ENCODE assay signal across 26 cellular contexts in the genomic region with DNA sequence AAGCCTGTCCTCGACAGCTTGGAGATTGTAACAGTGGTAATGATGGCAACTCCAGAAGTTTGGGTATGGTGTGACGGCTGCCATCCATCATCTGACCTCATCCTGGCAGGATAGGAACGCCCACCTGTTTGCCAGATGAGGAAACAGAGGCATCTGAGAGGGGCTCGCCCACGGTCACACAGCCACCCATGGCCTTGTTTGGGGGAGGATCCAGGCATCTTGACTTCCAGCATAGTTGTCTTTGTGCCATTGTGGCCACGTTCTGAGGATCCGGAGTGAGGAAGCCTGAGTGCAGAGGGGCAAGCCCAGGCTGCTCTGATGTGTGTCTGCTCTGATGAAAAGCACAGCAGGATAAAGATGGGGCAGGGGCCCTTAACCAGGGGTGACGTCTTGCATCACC. TPM values are rescaled to one million over a fixed set of nuclear protein-coding genes. Genes with fewer than 3 reads are reported as not detected.
DNase-seq lines count a peak whose midpoint lies in the region; ATAC-seq and TF ChIP-seq lines count a peak whose summit lies in the region.
"Had no signal": no experiment of that assay in that cellular context is flagged by ENCODE, and none has a peak within 500 bp of the region (broad histone marks: within the 10 kb centered on the region; RNA-seq: fewer than 3 reads in every experiment).

No MANE protein-coding gene starts in this region.

- TF ChIP-seq EP300 in suprapubic skin (IDR thresholded peaks at IDR 0.05): no peak

- no peak for TF ChIP-seq POLR2A in suprapubic skin (IDR thresholded peaks at IDR 0.05)

- peaks cover 3% of the 10 kb centered on the region for H3K36me3 Mint-ChIP-seq in activated CD4-positive, alpha-beta T cell treated with anti-CD3 and anti-CD28 coated beads, Interleukin-2, amount 10 ng/mL, durations not matched to agents 7 days and 5 days (ENCODE audit: low read depth)
- no peaks in the 10 kb centered on the region for H3K36me3 Mint-ChIP-seq in activated T-helper 17 cell treated with anti-CD3 and anti-CD28 coated beads, Interleukin-2, amount 50 U/mL, for 72 hours (ENCODE audit: low read depth)
- no peaks in the 10 kb centered on the region for H3K36me3 Mint-ChIP-seq in CD4-positive, alpha-beta T cell (ENCODE audit: low read depth)
- H3K36me3 Mint-ChIP-seq: activated naive CD8-positive, alpha-beta T cell; brain had no signal

- peak overlapping the region; percentile 7 for H3K27ac Mint-ChIP-seq in activated CD4-positive, alpha-beta T cell treated with anti-CD3 and anti-CD28 coated beads, Interleukin-2, amount 10 ng/mL, durations not matched to agents 7 days and 5 days
- peak overlapping the region; percentile 32 for H3K27ac Mint-ChIP-seq in activated T-helper 17 cell treated with anti-CD3 and anti-CD28 coated beads, Interleukin-2, amount 50 U/mL, for 72 hours
- no peak overlapping the region for H3K27ac Mint-ChIP-seq in CD4-positive, alpha-beta T cell
- H3K27ac Mint-ChIP-seq: activated naive CD8-positive, alpha-beta T cell; stimulated activated naive CD8-positive, alpha-beta T cell treated with anti-CD3 and anti-CD28 coated beads, Interleukin-15, Interleukin-2, amounts not matched to agents 100 ng/mL and 50 ng/mL, for 24 hours had no signal

- H3K4me3 ChIP-seq in suprapubic skin: no peak overlapping the region
- H3K4me3 ChIP-seq: BLaER1 had no signal

- POLR2A ChIA-PET in activated CD4-positive, alpha-beta T cell treated with anti-CD3 and anti-CD28 coated beads, Interleukin-2, amount 10 ng/mL, durations not matched to agents 7 days and 5 days (lab: Charles Lee): no interaction called here
- POLR2A ChIA-PET in CD4-positive, alpha-beta T cell (lab: Charles Lee): no interaction called here

- H3K9me3 ChIP-seq in suprapubic skin: no peaks in the 10 kb centered on the region
- H3K9me3 ChIP-seq in CD4-positive, alpha-beta T cell (ENCODE audit: control insufficient read depth, low read length): no peaks in the 10 kb centered on the region
- H3K9me3 ChIP-seq: BLaER1 had no signal

- no peaks in the 10 kb centered on the region for H3K9me3 Mint-ChIP-seq in activated CD4-positive, alpha-beta T cell treated with anti-CD3 and anti-CD28 coated beads, Interleukin-2, amount 10 ng/mL, durations not matched to agents 7 days and 5 days
- no peaks in the 10 kb centered on the region for H3K9me3 Mint-ChIP-seq in activated T-helper 17 cell treated with anti-CD3 and anti-CD28 coated beads, Interleukin-2, amount 50 U/mL, for 72 hours
- no peaks in the 10 kb centered on the region for H3K9me3 Mint-ChIP-seq in CD4-positive, alpha-beta T cell
- H3K9me3 Mint-ChIP-seq: nephron; stimulated activated naive CD8-positive, alpha-beta T cell treated with anti-CD3 and anti-CD28 coated beads, Interleukin-15, Interleukin-2, amounts not matched to agents 100 ng/mL and 50 ng/mL, for 24 hours had no signal

- no peak for TF ChIP-seq CTCF in suprapubic skin (IDR thresholded peaks at IDR 0.05)
- no peak for TF ChIP-seq CTCF in CD4-positive, alpha-beta T cell (IDR thresholded peaks at IDR 0.05)

- no peak for DNase-seq in activated CD4-positive, alpha-beta T cell treated with anti-CD3 and anti-CD28 coated beads, Interleukin-2, amount 10 ng/mL, durations not matched to agents 7 days and 5 days
- DNase-seq in activated CD4-positive, alpha-beta T cell treated with anti-CD3 and anti-CD28 coated beads, Interleukin-2, amount 50 U/mL, for 4 hours: no peak
- DNase-seq in mesenteric fat pad (ENCODE audit: low spot score): peak; percentile 82
- peak; percentile 62 to 76 for DNase-seq in suprapubic skin (ENCODE audit: low spot score in 2 of 2)
- DNase-seq in CD4-positive, alpha-beta T cell: no peak
- no peak for DNase-seq in NCI-H1436 treated with DMSO at 0.1 percent for 48 hours (lab: John Stamatoyannopoulos, UW)
- DNase-seq: activated CD4-positive, alpha-beta T cell treated with anti-CD3 and anti-CD28 coated beads for 1 hour; hypothalamus; Karpas-422; mesendoderm; NCI-H1092; NCI-H2029 treated with DMSO at 0.1 percent for 48 hours; NCI-H510A; NK-92 treated with Interleukin-12 subunit alpha and Interleukin-12 subunit beta, amount 100 ng/mL, for 24 hours; stimulated activated CD4-positive, alpha-beta T cell treated with anti-CD3 and anti-CD28 coated beads, Interleukin-2, amount 100 ng/mL, for 48 hours had no signal

- no peaks in the 10 kb centered on the region for H3K27me3 Mint-ChIP-seq in activated CD4-positive, alpha-beta T cell treated with anti-CD3 and anti-CD28 coated beads, Interleukin-2, amount 10 ng/mL, durations not matched to agents 7 days and 5 days
- no peaks in the 10 kb centered on the region for H3K27me3 Mint-ChIP-seq in activated T-helper 17 cell treated with anti-CD3 and anti-CD28 coated beads, Interleukin-2, amount 50 U/mL, for 72 hours
- no peaks in the 10 kb centered on the region for H3K27me3 Mint-ChIP-seq in CD4-positive, alpha-beta T cell
- H3K27me3 Mint-ChIP-seq: activated naive CD8-positive, alpha-beta T cell; stimulated activated naive CD8-positive, alpha-beta T cell treated with anti-CD3 and anti-CD28 coated beads, Interleukin-15, Interleukin-2, amounts not matched to agents 100 ng/mL and 50 ng/mL, for 24 hours had no signal

- no peaks in the 10 kb centered on the region for H3K27me3 ChIP-seq in suprapubic skin
- no peaks in the 10 kb centered on the region for H3K27me3 ChIP-seq in CD4-positive, alpha-beta T cell (ENCODE audit: control insufficient read depth, insufficient read depth, low read length)
- H3K27me3 ChIP-seq: BLaER1 had no signal

- peaks cover 30% of the 10 kb centered on the region for H3K4me1 ChIP-seq in suprapubic skin

- peaks cover 45% of the 10 kb centered on the region for H3K4me1 Mint-ChIP-seq in activated CD4-positive, alpha-beta T cell treated with anti-CD3 and anti-CD28 coated beads, Interleukin-2, amount 10 ng/mL, durations not matched to agents 7 days and 5 days
- peaks cover 13% of the 10 kb centered on the region for H3K4me1 Mint-ChIP-seq in activated T-helper 17 cell treated with anti-CD3 and anti-CD28 coated beads, Interleukin-2, amount 50 U/mL, for 72 hours
- H3K4me1 Mint-ChIP-seq in CD4-positive, alpha-beta T cell (ENCODE audit: low read depth): peaks cover 34% of the 10 kb centered on the region

- ATAC-seq in activated T-helper 17 cell treated with anti-CD3 and anti-CD28 coated beads, Interleukin-2, amount 50 U/mL, for 72 hours (replicated peaks): no peak
- no peak for ATAC-seq in GM21381 (IDR thresholded peaks at IDR 0.05; ENCODE audit: unreplicated experiment)
- ATAC-seq in CD4-positive, alpha-beta T cell (ENCODE audit: poor library complexity): no peak
- ATAC-seq: HCT116 had no signal

- 44% methylated on average over 7 of the region's 8 CpGs for WGBS in suprapubic skin

- peaks cover 3% of the 10 kb centered on the region for H3K36me3 ChIP-seq in suprapubic skin
- H3K36me3 ChIP-seq: BLaER1 had no signal

- H3K27ac ChIP-seq in suprapubic skin: peak overlapping the region; percentile 52
- no peak overlapping the region for H3K27ac ChIP-seq in CD4-positive, alpha-beta T cell (ENCODE audit: low read depth, low read length)
- H3K27ac ChIP-seq: 22Rv1, BLaER1 had no signal

- intact Hi-C loops in CD4-positive, alpha-beta T cell (cut with DNase I, micrococcal nuclease): no loop called here

- H3K4me3 Mint-ChIP-seq in activated CD4-positive, alpha-beta T cell treated with anti-CD3 and anti-CD28 coated beads, Interleukin-2, amount 10 ng/mL, durations not matched to agents 7 days and 5 days: no peak overlapping the region
- H3K4me3 Mint-ChIP-seq in activated T-helper 17 cell treated with anti-CD3 and anti-CD28 coated beads, Interleukin-2, amount 50 U/mL, for 72 hours: no peak overlapping the region
- no peak overlapping the region for H3K4me3 Mint-ChIP-seq in CD4-positive, alpha-beta T cell
- H3K4me3 Mint-ChIP-seq: activated naive CD8-positive, alpha-beta T cell; brain; nephron; stimulated activated naive CD8-positive, alpha-beta T cell treated with anti-CD3 and anti-CD28 coated beads, Interleukin-15, Interleukin-2, amounts not matched to agents 100 ng/mL and 50 ng/mL, for 24 hours had no signal

- CTCF ChIA-PET in activated CD4-positive, alpha-beta T cell treated with anti-CD3 and anti-CD28 coated beads, Interleukin-2, amount 10 ng/mL, durations not matched to agents 7 days and 5 days (lab: Charles Lee): no interaction called here
- CTCF ChIA-PET in CD4-positive, alpha-beta T cell (lab: Charles Lee): no interaction called here

RNA-seq across cellular contexts. Expression of gene FGD5, which starts 58.6 kb away (rescaled TPM):
- under 1 TPM; 0.15 to 0.17 TPM for total RNA-seq in activated CD4-positive, alpha-beta T cell treated with anti-CD3 and anti-CD28 coated beads, Interleukin-2, amount 10 ng/mL, durations not matched to agents 7 days and 5 days
- total RNA-seq in activated T-helper 17 cell treated with anti-CD3 and anti-CD28 coated beads, Interleukin-2, amount 50 U/mL, for 72 hours: under 1 TPM; 0.06 to 0.74 TPM
- 38.6 TPM for total RNA-seq in mesenteric fat pad
- 10 to 100 TPM in 2 of 4 donors, 1 to 10 TPM in 2; 2.8 to 15.5 (median 7.1) TPM for total RNA-seq in suprapubic skin
- not detected for total RNA-seq in CD4-positive, alpha-beta T cell
- total RNA-seq: activated CD8-positive, alpha-beta memory T cell treated with anti-CD3 and anti-CD28 coated beads for 36 hours; Calu3 had no signal

Comparison
In these comparisons a context has a peak if more than half of its experiments do, and no peak if none do; other contexts are left out.
1. DNase-seq: peak in mesenteric fat pad (single experiment) and suprapubic skin (2 of 2); none in activated CD4-positive, alpha-beta T cell treated with anti-CD3 and anti-CD28 coated beads, Interleukin-2, amount 10 ng/mL, durations not matched to agents 7 days and 5 days (single experiment), activated CD4-positive, alpha-beta T cell treated with anti-CD3 and anti-CD28 coated beads, Interleukin-2, amount 50 U/mL, for 4 hours (0 of 2), CD4-positive, alpha-beta T cell (0 of 10) and NCI-H1436 treated with DMSO at 0.1 percent for 48 hours (single experiment).